In the genomic region with DNA sequence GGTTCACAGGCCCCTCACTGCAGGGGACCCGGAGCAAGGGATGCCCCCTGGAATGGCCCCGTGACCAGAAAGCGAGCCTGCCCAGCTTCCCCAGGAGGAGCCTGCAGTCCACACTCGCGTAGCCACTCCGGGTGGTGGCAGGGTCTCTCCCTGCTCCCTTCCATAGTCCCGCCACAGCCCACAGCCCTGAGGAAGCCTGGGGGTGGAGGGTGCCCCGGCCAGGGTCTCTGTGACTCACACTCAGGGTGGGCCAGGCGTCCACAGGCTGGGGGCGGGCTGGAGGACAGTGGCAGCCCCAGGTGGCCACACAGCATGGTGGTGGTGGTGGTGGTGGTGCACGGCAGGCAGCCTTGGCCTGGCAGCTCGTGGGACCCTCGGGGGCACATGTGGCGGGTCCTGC, we compare ENCODE assay signal across 24 cellular contexts. TPM values are rescaled to one million over a fixed set of nuclear protein-coding genes. Genes with fewer than 3 reads are reported as not detected.
A peak's percentile ranks its signal among the peaks of the same experiment; 100 is the strongest.
DNase-seq lines count a peak whose midpoint lies in the region; ATAC-seq, FAIRE-seq and TF ChIP-seq lines count a peak whose summit lies in the region.
"Had no signal": no experiment of that assay in that cellular context is flagged by ENCODE, and none has a peak within 500 bp of the region (broad histone marks: within the 10 kb centered on the region; RNA-seq: fewer than 3 reads in every experiment).

No MANE protein-coding gene starts in this region.

- H3K9me1 ChIP-seq in K562 (ENCODE audit: control insufficient read depth, insufficient read depth, low read length), result no peaks in the 10 kb centered on the region

- H2AK5ac ChIP-seq in neuronal stem cell (ENCODE audit: low read depth, low read length), result no peak overlapping the region

- H3K36me3 ChIP-seq in H7 (replicated peaks; ENCODE audit: control insufficient read depth, insufficient read depth, low read length), result peaks cover 10% of the 10 kb centered on the region
- peaks cover 58% of the 10 kb centered on the region for H3K36me3 ChIP-seq in K562 (ENCODE audit: control insufficient read depth, insufficient read depth, low read length)
- H3K36me3 ChIP-seq in neuronal stem cell (replicated peaks in 1 of 2; ENCODE audit: control insufficient read depth in 2 of 2, insufficient read depth in 2 of 2, low read length in 2 of 2), result peaks cover 31 to 65% of the 10 kb centered on the region in 2 donors

- peaks cover 2% of the 10 kb centered on the region for H3K79me1 ChIP-seq in neuronal stem cell (ENCODE audit: low read depth, low read length)

- no peak for TF ChIP-seq CTCF in K562 (IDR thresholded peaks at IDR 0.05 in 2 of 3, conservative IDR thresholded peaks at IDR 0.05 in 1 of 3; ENCODE audit: insufficient read depth in 2 of 3, low read depth in 1 of 3, low read length in 3 of 3)

- no peak overlapping the region for H2BK15ac ChIP-seq in neuronal stem cell (ENCODE audit: low read length)

- H3K27ac ChIP-seq in K562 (ENCODE audit: extremely low read depth, low read depth, low read length) (no peak overlapping the region), neuronal stem cell (replicated peaks; ENCODE audit: low read length) (no peak overlapping the region)
- H3K27ac ChIP-seq: BLaER1 had no signal

- H3K18ac ChIP-seq in neuronal stem cell (ENCODE audit: low read length), result no peak overlapping the region

- no peak overlapping the region for H2BK120ac ChIP-seq in neuronal stem cell (ENCODE audit: low read depth, low read length)

- TF ChIP-seq RAD21 in K562 (CRISPR knock-in tag; conservative IDR thresholded peaks at IDR 0.05 in 1 of 2, IDR thresholded peaks at IDR 0.05 in 1 of 2), result no peak

- no peaks in the 10 kb centered on the region; the same call in none of the 2 replicates for H3K27me3 ChIP-seq in H7 (ENCODE audit: control insufficient read depth, insufficient read depth, low read length)
- H3K27me3 ChIP-seq in K562 (ENCODE audit: control insufficient read depth in 2 of 2, insufficient read depth in 2 of 2, low read length in 2 of 2), result no peaks in the 10 kb centered on the region
- H3K27me3 ChIP-seq in neuronal stem cell (ENCODE audit: control insufficient read depth in 3 of 3, insufficient read depth in 3 of 3, low read depth in 1 of 3, low read length in 3 of 3), result no peaks in the 10 kb centered on the region
- H3K27me3 ChIP-seq: BE2C had no signal

- H3K9ac ChIP-seq in K562 (ENCODE audit: insufficient read depth in 1 of 2, low read depth in 2 of 2, low read length in 2 of 2) (peak overlapping the region in 1 of 2 experiments; percentile 26; a peak in 1 of 4 replicates), neuronal stem cell (ENCODE audit: low read depth, low read length, poor library complexity) (peak overlapping the region; percentile 44)
- H3K9ac ChIP-seq: BLaER1 had no signal

- no peaks in the 10 kb centered on the region for H4K20me1 ChIP-seq in K562 (replicated peaks; ENCODE audit: control insufficient read depth, insufficient read depth, low read length)
- H4K20me1 ChIP-seq: BLaER1 had no signal

- in situ Hi-C loops in K562 (cut with MboI), result no loop called here

- H2AFZ ChIP-seq in K562 (ENCODE audit: low read depth, low read length) (no peak overlapping the region), neuronal stem cell (ENCODE audit: low read length) (no peak overlapping the region)

- intact Hi-C loops in K562 (cut with micrococcal nuclease), result no loop called here

- POLR2A ChIA-PET in K562 (lab: Yijun Ruan, JAX), result interaction anchor here (0.6 to 1.7 kb wide), 4 partner anchors 13 to 21 kb away, joined by 3 to 9 read pairs (median 4); a partner anchor contains a TSS

- H3K4me2 ChIP-seq in K562 (ENCODE audit: insufficient read depth, low read length), result no peak overlapping the region
- H3K4me2 ChIP-seq in neuronal stem cell (ENCODE audit: insufficient read depth, low read length, poor library complexity, severe bottlenecking), result no peak overlapping the region
- H3K4me2 ChIP-seq: BLaER1 had no signal

- H3K9me3 ChIP-seq in K562 (replicated peaks; ENCODE audit: control insufficient read depth, insufficient read depth, low read depth, low read length) (no peaks in the 10 kb centered on the region), neuronal stem cell (replicated peaks in 1 of 2; ENCODE audit: control insufficient read depth in 2 of 2, insufficient read depth in 1 of 2, low read depth in 1 of 2, low read length in 2 of 2) (peaks cover 0 to 6% of the 10 kb centered on the region in 2 donors)
- H3K9me3 ChIP-seq: BE2C, BLaER1, Caco-2 had no signal

- no TSS peak for BruUV-seq in K562 (replicated peaks; lab: Mats Ljungman, UMichigan)

- no peak overlapping the region for H4K91ac ChIP-seq in neuronal stem cell (ENCODE audit: low read depth, low read length, poor library complexity)

- 91% methylated on average over 9 of the region's 14 CpGs for WGBS in K562 (ENCODE audit: insufficient coverage, low coverage, missing lambda C conversion rate)
- WGBS in neuronal stem cell (ENCODE audit: extremely low coverage in 2 of 2, insufficient read length in 2 of 2, insufficient replicate concordance in 1 of 2), 2 donors, result no CpG with 5 or more reads among the region's 14 CpGs

- H2BK5ac ChIP-seq in neuronal stem cell (ENCODE audit: low read length), result peak overlapping the region; percentile 66

- H4K8ac ChIP-seq in neuronal stem cell (ENCODE audit: low read depth, low read length), result no peak overlapping the region

- CTCF ChIA-PET in K562 (lab: Yijun Ruan, JAX; ENCODE audit: low intra/inter-chr PET ratio), result no interaction called here

- H3K4ac ChIP-seq in neuronal stem cell (ENCODE audit: low read length), result no peak overlapping the region

- H3K4me1 ChIP-seq in K562 (replicated peaks in 1 of 2; ENCODE audit: control insufficient read depth in 2 of 2, insufficient read depth in 2 of 2, low read length in 2 of 2) (peaks cover 3 to 17% of the 10 kb centered on the region in 2 experiments; a peak in 1 of 5 replicates), neuronal stem cell (ENCODE audit: control insufficient read depth in 2 of 2, insufficient read depth in 1 of 2, low read depth in 1 of 2, low read length in 2 of 2) (no peaks in the 10 kb centered on the region)
- H3K4me1 ChIP-seq: Caco-2 had no signal

- no peak overlapping the region for H3K14ac ChIP-seq in neuronal stem cell (ENCODE audit: low read length)

- no peak for FAIRE-seq in K562 (lab: Jason Lieb, UNC)
- FAIRE-seq: A204.1, D721Med, GM12878, GM12892, GM18507 had no signal

- DNase-seq in H7 (peak; percentile 36), K562 (ENCODE audit: extremely low read depth in 1 of 4, low spot score in 3 of 4) (no peak), neuronal stem cell (ENCODE audit: low spot score) (no peak), cortex of kidney (lab: John Stamatoyannopoulos, UW) (no peak), SW480 (ENCODE audit: low spot score) (no peak)
- DNase-seq in activated CD4-positive, alpha-beta T cell treated with anti-CD3 and anti-CD28 coated beads, Interleukin-2, amount 50 U/mL, for 1 hour, result no peak
- DNase-seq: 8988T; ACHN; BE2C; C1 segment of cervical spinal cord; Caco-2; Calu3; CD4-positive, alpha-beta T cell; CD8-positive, alpha-beta T cell; DND-41; EL; GDM1 had no signal

- H3K79me2 ChIP-seq in K562 (ENCODE audit: control insufficient read depth, insufficient read depth, low read length), result no peaks in the 10 kb centered on the region

- ATAC-seq in K562, result no peak
- no peak for ATAC-seq in HG02884 (IDR thresholded peaks at IDR 0.05; ENCODE audit: unreplicated experiment)
- ATAC-seq: CD8-positive, alpha-beta T cell; GM12878 had no signal

- TF ChIP-seq POLR2A in K562 (conservative IDR thresholded peaks at IDR 0.05), result no peak

- H3K4me3 ChIP-seq in H7 (ENCODE audit: insufficient read depth, low read depth, low read length) (no peak overlapping the region), K562 (no peak overlapping the region), neuronal stem cell (ENCODE audit: low read length in 2 of 2) (no peak overlapping the region)
- H3K4me3 ChIP-seq: BLaER1, GM12878 had no signal

- no peak overlapping the region for H2BK12ac ChIP-seq in neuronal stem cell (ENCODE audit: low read length)

- TF ChIP-seq EP300 in K562 (IDR thresholded peaks at IDR 0.05; ENCODE audit: low read length), result no peak

- no peak overlapping the region for H3K23ac ChIP-seq in neuronal stem cell (ENCODE audit: low read depth, low read length, poor library complexity)

RNA-seq across cellular contexts. Expression of a gene that starts 15.6 kb away (rescaled TPM):
- total RNA-seq in H7 (2014; rRNA removed; shearing (Covaris generic)), result 28.0 and 35.0 TPM in 2 replicates
- 18.6 and 19.3 TPM in 2 replicates for total RNA-seq in K562 (2011; cell fraction: chromatin; rRNA removed; ENCODE audit: low replicate concordance)
- 15.7 and 16.2 TPM in 2 replicates for total RNA-seq in K562 (2011; cell fraction: nucleolus; rRNA removed)
- 18.8 and 20.2 TPM in 2 replicates for total RNA-seq in K562 (2011; cell fraction: nucleoplasm; rRNA removed)
- total RNA-seq in K562 (2014; rRNA removed) (10.7 and 12.4 TPM in 2 replicates), K562 (2014; rRNA removed; fragmentation: Illumina TruSeq; extraction: Trizol) (12.4 and 14.0 TPM in 2 replicates), K562 (2015; rRNA removed; fragmentation: Illumina TruSeq; extraction: Trizol) (14.3 and 15.6 TPM in 2 replicates), K562 (2021) (10.5 and 10.7 TPM in 2 replicates)
- polyA plus RNA-seq in K562 (2011; rRNA removed) (9.9 and 15.9 TPM in 2 replicates), K562 (2014; fragmentation: Illumina TruSeq; extraction: Trizol) (14.1 and 14.7 TPM in 2 replicates), K562 (2014; fragmentation: Nextera tagmentation; extraction: Ambion mirVana) (1 to 10 TPM; 6.4 to 9.4 TPM), K562 (2014; rRNA removed) (28.0 and 39.6 TPM in 2 replicates)
- polyA plus RNA-seq in K562 (2011; cell fraction: cytosol; rRNA removed), result 8.1 and 10.3 TPM in 2 replicates
- polyA plus RNA-seq in K562 (2011; cell fraction: nucleus; rRNA removed), result 6.9 and 7.3 TPM in 2 replicates
- polyA plus RNA-seq in K562 (2012), result 13.9 and 16.0 TPM in 2 replicates
- 7.3 and 8.3 TPM in 2 replicates for polyA minus RNA-seq in K562 (2011; rRNA and poly(A)+ RNA removed)
- 2.5 and 5.2 TPM in 2 replicates for polyA minus RNA-seq in K562 (2011; cell fraction: cytosol; rRNA and poly(A)+ RNA removed)
- 4.6 and 6.9 TPM in 2 replicates for polyA minus RNA-seq in K562 (2011; cell fraction: nucleus; rRNA and poly(A)+ RNA removed)
- 36.3 TPM for polyA plus RNA-seq in neuronal stem cell (2013, experiment 1 of 2)
- 33.5 TPM for polyA plus RNA-seq in neuronal stem cell (2013, experiment 2 of 2)

RNA-seq across cellular contexts. Expression of a gene that starts 16.3 kb away (rescaled TPM):
- 84.8 and 112 TPM in 2 replicates for total RNA-seq in H7 (2014; rRNA removed; shearing (Covaris generic))
- 521 and 755 TPM in 2 replicates for total RNA-seq in K562 (2011; cell fraction: chromatin; rRNA removed; ENCODE audit: low replicate concordance)
- 321 and 328 TPM in 2 replicates for total RNA-seq in K562 (2011; cell fraction: nucleolus; rRNA removed)
- 365 and 369 TPM in 2 replicates for total RNA-seq in K562 (2011; cell fraction: nucleoplasm; rRNA removed)
- 98.9 and 106 TPM in 2 replicates for total RNA-seq in K562 (2014; rRNA removed)
- 69.2 and 73.1 TPM in 2 replicates for total RNA-seq in K562 (2014; rRNA removed; fragmentation: Illumina TruSeq; extraction: Trizol)
- 65.1 and 80.9 TPM in 2 replicates for total RNA-seq in K562 (2015; rRNA removed; fragmentation: Illumina TruSeq; extraction: Trizol)
- 154 and 179 TPM in 2 replicates for total RNA-seq in K562 (2021)
- 60.4 and 69.6 TPM in 2 replicates for polyA plus RNA-seq in K562 (2011; rRNA removed)
- 46.8 and 52.9 TPM in 2 replicates for polyA plus RNA-seq in K562 (2011; cell fraction: cytosol; rRNA removed)
- 172 and 195 TPM in 2 replicates for polyA plus RNA-seq in K562 (2011; cell fraction: nucleus; rRNA removed)
- 67.7 and 73.1 TPM in 2 replicates for polyA plus RNA-seq in K562 (2012)
- polyA plus RNA-seq in K562 (2014; fragmentation: Illumina TruSeq; extraction: Trizol), result 65.9 and 75.9 TPM in 2 replicates
- polyA plus RNA-seq in K562 (2014; fragmentation: Nextera tagmentation; extraction: Ambion mirVana), result 1 to 10 TPM; 6.5 to 9.1 TPM
- 75.4 and 82.8 TPM in 2 replicates for polyA plus RNA-seq in K562 (2014; rRNA removed)
- 102 and 106 TPM in 2 replicates for polyA minus RNA-seq in K562 (2011; rRNA and poly(A)+ RNA removed)
- 116 and 119 TPM in 2 replicates for polyA minus RNA-seq in K562 (2011; cell fraction: cytosol; rRNA and poly(A)+ RNA removed)
- 122 and 182 TPM in 2 replicates for polyA minus RNA-seq in K562 (2011; cell fraction: nucleus; rRNA and poly(A)+ RNA removed)
- 40.7 TPM for polyA plus RNA-seq in neuronal stem cell (2013, experiment 1 of 2)
- 38.0 TPM for polyA plus RNA-seq in neuronal stem cell (2013, experiment 2 of 2)

RNA-seq across cellular contexts. Expression of a gene that starts 21.9 kb away (rescaled TPM):
- total RNA-seq in H7 (2014; rRNA removed; shearing (Covaris generic)), result 16.8 and 26.4 TPM in 2 replicates
- 76.9 and 158 TPM in 2 replicates for total RNA-seq in K562 (2011; cell fraction: chromatin; rRNA removed; ENCODE audit: low replicate concordance)
- total RNA-seq in K562 (2011; cell fraction: nucleolus; rRNA removed), result 122 and 125 TPM in 2 replicates
- total RNA-seq in K562 (2011; cell fraction: nucleoplasm; rRNA removed), result 94.2 and 95.7 TPM in 2 replicates
- total RNA-seq in K562 (2014; rRNA removed) (20.1 and 22.4 TPM in 2 replicates), K562 (2014; rRNA removed; fragmentation: Illumina TruSeq; extraction: Trizol) (4.5 and 6.0 TPM in 2 replicates), K562 (2015; rRNA removed; fragmentation: Illumina TruSeq; extraction: Trizol) (13.5 and 14.2 TPM in 2 replicates), K562 (2021) (29.1 and 30.5 TPM in 2 replicates)
- polyA plus RNA-seq in K562 (2011; rRNA removed) (12.4 and 16.7 TPM in 2 replicates), K562 (2014; fragmentation: Illumina TruSeq; extraction: Trizol) (10.6 and 16.1 TPM in 2 replicates), K562 (2014; fragmentation: Nextera tagmentation; extraction: Ambion mirVana) (1 to 10 TPM; 1.2 to 1.9 TPM), K562 (2014; rRNA removed) (27.9 and 30.0 TPM in 2 replicates)
- 13.8 and 15.9 TPM in 2 replicates for polyA plus RNA-seq in K562 (2011; cell fraction: cytosol; rRNA removed)
- 66.8 and 97.1 TPM in 2 replicates for polyA plus RNA-seq in K562 (2011; cell fraction: nucleus; rRNA removed)
- polyA plus RNA-seq in K562 (2012), result 14.5 and 40.1 TPM in 2 replicates
- polyA minus RNA-seq in K562 (2011; rRNA and poly(A)+ RNA removed), result 11.0 and 11.9 TPM in 2 replicates
- polyA minus RNA-seq in K562 (2011; cell fraction: cytosol; rRNA and poly(A)+ RNA removed), result 9.0 and 10.6 TPM in 2 replicates
- polyA minus RNA-seq in K562 (2011; cell fraction: nucleus; rRNA and poly(A)+ RNA removed), result 48.5 and 60.9 TPM in 2 replicates
- polyA plus RNA-seq in neuronal stem cell (2013, experiment 1 of 2), result 29.5 TPM
- 29.2 TPM for polyA plus RNA-seq in neuronal stem cell (2013, experiment 2 of 2)

RNA-seq across cellular contexts. Expression of a gene that starts 22.2 kb away (rescaled TPM):
- 20.7 and 37.7 TPM in 2 replicates for total RNA-seq in H7 (2014; rRNA removed; shearing (Covaris generic))
- 228 and 231 TPM in 2 replicates for total RNA-seq in K562 (2011; cell fraction: chromatin; rRNA removed; ENCODE audit: low replicate concordance)
- 111 and 116 TPM in 2 replicates for total RNA-seq in K562 (2011; cell fraction: nucleolus; rRNA removed)
- 105 and 117 TPM in 2 replicates for total RNA-seq in K562 (2011; cell fraction: nucleoplasm; rRNA removed)
- total RNA-seq in K562 (2014; rRNA removed), result 31.3 and 36.8 TPM in 2 replicates
- total RNA-seq in K562 (2014; rRNA removed; fragmentation: Illumina TruSeq; extraction: Trizol), result 32.5 and 33.8 TPM in 2 replicates
- total RNA-seq in K562 (2015; rRNA removed; fragmentation: Illumina TruSeq; extraction: Trizol), result 29.7 and 30.9 TPM in 2 replicates
- total RNA-seq in K562 (2021), result 43.7 and 53.5 TPM in 2 replicates
- 23.9 and 27.8 TPM in 2 replicates for polyA plus RNA-seq in K562 (2011; rRNA removed)
- 12.2 and 15.3 TPM in 2 replicates for polyA plus RNA-seq in K562 (2011; cell fraction: cytosol; rRNA removed)
- polyA plus RNA-seq in K562 (2011; cell fraction: nucleus; rRNA removed), result 138 and 140 TPM in 2 replicates
- 30.2 and 40.7 TPM in 2 replicates for polyA plus RNA-seq in K562 (2012)
- polyA plus RNA-seq in K562 (2014; fragmentation: Illumina TruSeq; extraction: Trizol), result 32.1 and 34.5 TPM in 2 replicates
- 10 to 100 TPM in 1 of 2 experiments, 1 to 10 TPM in 1; 9.1 to 16.4 TPM for polyA plus RNA-seq in K562 (2014; fragmentation: Nextera tagmentation; extraction: Ambion mirVana)
- 35.9 and 41.2 TPM in 2 replicates for polyA plus RNA-seq in K562 (2014; rRNA removed)
- 81.0 and 84.8 TPM in 2 replicates for polyA minus RNA-seq in K562 (2011; rRNA and poly(A)+ RNA removed)
- polyA minus RNA-seq in K562 (2011; cell fraction: cytosol; rRNA and poly(A)+ RNA removed), result 18.4 and 26.1 TPM in 2 replicates
- polyA minus RNA-seq in K562 (2011; cell fraction: nucleus; rRNA and poly(A)+ RNA removed), result 52.5 and 71.8 TPM in 2 replicates
- 11.1 TPM for polyA plus RNA-seq in neuronal stem cell (2013, experiment 1 of 2)
- 10.6 TPM for polyA plus RNA-seq in neuronal stem cell (2013, experiment 2 of 2)
